ENCODE assay signal across 30 cellular contexts in the genomic region with DNA sequence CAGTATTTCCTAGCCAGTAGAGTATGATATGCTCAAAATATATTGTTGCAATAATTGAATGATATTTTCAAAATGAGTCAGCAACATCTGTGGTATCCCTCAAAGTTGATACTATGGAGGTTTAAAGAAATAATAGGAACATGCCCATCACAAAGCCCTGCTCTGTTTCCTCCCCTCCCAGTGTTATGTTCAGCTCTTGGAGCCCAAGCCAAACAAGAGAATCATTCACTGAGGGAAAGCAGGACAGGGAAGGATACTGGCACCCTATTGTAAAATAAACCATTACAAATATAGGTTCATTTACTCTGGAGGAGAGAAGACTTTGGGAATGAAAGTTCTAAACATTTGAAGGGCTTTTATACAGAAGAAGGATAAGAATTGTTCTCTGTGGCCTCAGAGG. TPM values are rescaled to one million over a fixed set of nuclear protein-coding genes. Genes with fewer than 3 reads are reported as not detected.
"Had no signal": no experiment of that assay in that cellular context is flagged by ENCODE, and none has a peak within 500 bp of the region (broad histone marks: within the 10 kb centered on the region; RNA-seq: fewer than 3 reads in every experiment).

No MANE protein-coding gene starts in this region.

- H3K4me2 ChIP-seq: hepatocyte had no signal

- H3K4me1 Mint-ChIP-seq: memory B cell; naive thymus-derived CD8-positive, alpha-beta T cell; nephron; stimulated activated naive B cell treated with anti-CD40 and anti-IgM and Interleukin-4, amounts not matched to agents 10 μg/mL and 1 μg/mL and 100 μg/mL, for 72 hours had no signal

- H3K27ac Mint-ChIP-seq: memory B cell; naive thymus-derived CD8-positive, alpha-beta T cell; nephron; progenitor cell of endocrine pancreas; stimulated activated naive B cell treated with anti-CD40 and anti-IgM and Interleukin-4, amounts not matched to agents 10 μg/mL and 1 μg/mL and 100 μg/mL, for 72 hours had no signal

- H3K9me3 ChIP-seq: right atrium auricular region, right lobe of liver, suprapubic skin, thoracic aorta, vagina had no signal

- H3K4me3 ChIP-seq: hepatocyte, left ventricle myocardium inferior, lung, right atrium auricular region, right lobe of liver, skin epidermis, stomach, suprapubic skin, thoracic aorta, tibial artery, vagina had no signal

- ATAC-seq: naive thymus-derived CD8-positive, alpha-beta T cell; right lobe of liver; stimulated activated naive B cell treated with anti-CD40 and anti-IgM and Interleukin-4, amounts not matched to agents 10 μg/mL and 1 μg/mL and 100 μg/mL, for 72 hours; stimulated activated naive CD8-positive, alpha-beta T cell treated with anti-CD3 and anti-CD28 coated beads, Interleukin-15, Interleukin-2, amounts not matched to agents 100 U/mL and 50 U/mL, for 24 hours had no signal

- DNase-seq: islet precursor cell; left ventricle myocardium inferior; naive thymus-derived CD8-positive, alpha-beta T cell; occipital lobe; right lobe of liver; stimulated activated CD4-positive, alpha-beta T cell treated with anti-CD3 and anti-CD28 coated beads, Interleukin-12 subunit alpha, Interleukin-12 subunit beta, amount 100 ng/mL, for 4 hours; stimulated activated CD4-positive, alpha-beta T cell treated with anti-CD3 and anti-CD28 coated beads, Interleukin-15, amount 100 ng/mL, for 24 hours; stimulated activated CD4-positive, alpha-beta T cell treated with anti-CD3 and anti-CD28 coated beads, Interleukin-2, amount 100 ng/mL, for 24 hours; stimulated activated CD4-positive, alpha-beta T cell treated with anti-CD3 and anti-CD28 coated beads, Interleukin-4, amount 100 ng/mL, for 1 hour; stimulated activated naive B cell treated with anti-CD40 and anti-IgM and Interleukin-4, amounts not matched to agents 10 μg/mL and 1 μg/mL and 100 μg/mL, for 72 hours; stimulated activated naive CD8-positive, alpha-beta T cell treated with anti-CD3 and anti-CD28 coated beads, Interleukin-15, Interleukin-2, amounts not matched to agents 100 U/mL and 50 U/mL, for 24 hours; stomach; tibial artery; trophoblast cell had no signal

- H3K4me3 Mint-ChIP-seq: memory B cell; naive thymus-derived CD8-positive, alpha-beta T cell; neural crest cell; stimulated activated naive B cell treated with anti-CD40 and anti-IgM and Interleukin-4, amounts not matched to agents 10 μg/mL and 1 μg/mL and 100 μg/mL, for 72 hours had no signal

- H3K9ac ChIP-seq: parathyroid adenoma had no signal

- H3K36me3 Mint-ChIP-seq: memory B cell; naive thymus-derived CD8-positive, alpha-beta T cell; stimulated activated naive B cell treated with anti-CD40 and anti-IgM and Interleukin-4, amounts not matched to agents 10 μg/mL and 1 μg/mL and 100 μg/mL, for 72 hours had no signal

- H3K4me1 ChIP-seq: left ventricle myocardium inferior, parathyroid adenoma, right atrium auricular region, right lobe of liver, tibial artery had no signal

- H3K27me3 ChIP-seq: right atrium auricular region, right lobe of liver, vagina had no signal

- H3K9me3 Mint-ChIP-seq: memory B cell; stimulated activated naive B cell treated with anti-CD40 and anti-IgM and Interleukin-4, amounts not matched to agents 10 μg/mL and 1 μg/mL and 100 μg/mL, for 72 hours had no signal

- H3K36me3 ChIP-seq: left ventricle myocardium inferior, right atrium auricular region, right lobe of liver, stomach, suprapubic skin, thoracic aorta, tibial artery, vagina had no signal

- H3K27ac ChIP-seq: hepatocyte, left ventricle myocardium inferior, parathyroid adenoma, right atrium auricular region, right lobe of liver, skin epidermis, stomach, suprapubic skin, thoracic aorta, tibial artery, vagina had no signal

- H3K79me2 ChIP-seq: hepatocyte, parathyroid adenoma had no signal

- H2AFZ ChIP-seq: hepatocyte, parathyroid adenoma had no signal

RNA-seq across cellular contexts. Expression of gene SORCS3, which starts 37.6 kb away (rescaled TPM):
- total RNA-seq: mesenteric fat pad; naive thymus-derived CD8-positive, alpha-beta T cell; osteocyte; pulmonary artery endothelial cell; right lobe of liver; thoracic aorta; ureter had no signal
- polyA plus RNA-seq: lung had no signal
